In genomic region chr17:49746791-49747490, GRCh38 we compare ENCODE assay signal across 10 cellular contexts. TPM values are rescaled to one million over a fixed set of nuclear protein-coding genes. Genes with fewer than 3 reads are reported as not detected.
DNase-seq lines count a peak whose midpoint lies in the region; ATAC-seq and TF ChIP-seq lines count a peak whose summit lies in the region.
"Had no signal": no experiment of that assay in that cellular context is flagged by ENCODE, and none has a peak within 500 bp of the region (broad histone marks: within the 10 kb centered on the region; RNA-seq: fewer than 3 reads in every experiment).

No MANE protein-coding gene starts in this region.

- H3K27ac Mint-ChIP-seq in glutamatergic neuron (ENCODE audit: unreplicated experiment), result no peak overlapping the region
- H3K27ac Mint-ChIP-seq: neural progenitor cell had no signal

- peaks cover 14% of the 10 kb centered on the region for H3K4me1 Mint-ChIP-seq in glutamatergic neuron (ENCODE audit: low read depth, unreplicated experiment)
- H3K4me1 Mint-ChIP-seq: neural progenitor cell had no signal

- H3K27me3 Mint-ChIP-seq in glutamatergic neuron (ENCODE audit: unreplicated experiment), result no peaks in the 10 kb centered on the region

- peaks cover 0 to 81% (median 28%) of the 10 kb centered on the region in 12 donors for H3K4me1 ChIP-seq in heart left ventricle
- H3K4me1 ChIP-seq: neural progenitor cell had no signal

- intact Hi-C loops in heart left ventricle (cut with DNase I), result no loop called here

- H3K4me3 ChIP-seq in heart left ventricle, result peak overlapping the region in 1 of 12 donors; percentile 13
- H3K4me3 ChIP-seq: neural progenitor cell had no signal

- H3K36me3 Mint-ChIP-seq in glutamatergic neuron (ENCODE audit: unreplicated experiment), result no peaks in the 10 kb centered on the region

- DNase-seq in GM13977 (ENCODE audit: low spot score) (peak; percentile 51), glutamatergic neuron (no peak), HCEC 1CT (no peak), dermis blood vessel endothelial cell (no peak), heart left ventricle (no peak), medulla oblongata (ENCODE audit: extremely low spot score) (no peak)
- DNase-seq: amygdala had no signal

- H3K36me3 ChIP-seq in heart left ventricle, result peaks cover 0 to 6% (median 0%) of the 10 kb centered on the region in 9 donors
- H3K36me3 ChIP-seq: neural progenitor cell had no signal

- TF ChIP-seq POLR2A in heart left ventricle (IDR thresholded peaks at IDR 0.05), result no peak

- peak overlapping the region in 5 of 12 donors; percentile 1 to 76 (median 6) for H3K27ac ChIP-seq in heart left ventricle
- H3K27ac ChIP-seq: neural progenitor cell had no signal

- 63 to 77% (median 70%) methylated on average over 5 of the region's 5 CpGs for WGBS in heart left ventricle, 4 donors

- H3K9me3 Mint-ChIP-seq in glutamatergic neuron (ENCODE audit: unreplicated experiment), result peaks cover 1% of the 10 kb centered on the region
- H3K9me3 Mint-ChIP-seq: neural progenitor cell had no signal

- no peaks in the 10 kb centered on the region for H3K9me3 ChIP-seq in heart left ventricle

- ATAC-seq in GM21381 (IDR thresholded peaks at IDR 0.05; ENCODE audit: unreplicated experiment), result peak; percentile 60
- ATAC-seq in HG03565 (IDR thresholded peaks at IDR 0.05; ENCODE audit: unreplicated experiment), result peak; percentile 45
- ATAC-seq in heart left ventricle, result no peak

- TF ChIP-seq CTCF in GM13977 (IDR thresholded peaks at IDR 0.05; ENCODE audit: extremely low read depth, insufficient read depth, missing control alignments) (no peak), glutamatergic neuron (IDR thresholded peaks at IDR 0.05; ENCODE audit: partially characterized antibody, unreplicated experiment) (no peak), heart left ventricle (IDR thresholded peaks at IDR 0.05) (no peak)

- in situ Hi-C loops in GM13977 (cut with MboI; ENCODE audit: low pct_unique_long_range_greater_than_20kb, low sequenced_read_pairs, unreplicated experiment), result no loop called here

- peak overlapping the region; percentile 57 for H3K4me3 Mint-ChIP-seq in glutamatergic neuron (ENCODE audit: unreplicated experiment)
- H3K4me3 Mint-ChIP-seq: neural progenitor cell had no signal

- H3K27me3 ChIP-seq in heart left ventricle, result no peaks in the 10 kb centered on the region
- H3K27me3 ChIP-seq: neural progenitor cell had no signal

RNA-seq across cellular contexts. Expression of gene FAM117A, which starts 17.0 kb away (rescaled TPM):
- 11.9 TPM for total RNA-seq in glutamatergic neuron (ENCODE audit: unreplicated experiment)
- 15.5 and 25.4 TPM in 2 replicates for total RNA-seq in dermis blood vessel endothelial cell
- total RNA-seq in heart left ventricle, result 10 to 100 TPM in 6 of 9 donors, 1 to 10 TPM in 3; 5.9 to 18.5 (median 14.9) TPM
- polyA plus RNA-seq in heart left ventricle, result 1 to 10 TPM; 5.2 to 7.1 TPM

RNA-seq across cellular contexts. Expression of gene SLC35B1, which starts 39.2 kb away (rescaled TPM):
- 123 TPM for total RNA-seq in glutamatergic neuron (ENCODE audit: unreplicated experiment)
- total RNA-seq in dermis blood vessel endothelial cell, result 56.9 and 58.9 TPM in 2 replicates
- total RNA-seq in heart left ventricle, result 10 to 100 TPM; 61.0 to 93.4 (median 66.2) TPM
- 100 to 1,000 TPM in 1 of 2 donors, 10 to 100 TPM in 1; 50.3 to 137 TPM for polyA plus RNA-seq in heart left ventricle

RNA-seq across cellular contexts. Expression of gene KAT7, which starts 41.5 kb away (rescaled TPM):
- total RNA-seq in glutamatergic neuron (ENCODE audit: unreplicated experiment) (65.7 TPM), dermis blood vessel endothelial cell (88.0 and 133 TPM in 2 replicates), heart left ventricle (10 to 100 TPM; 34.3 to 80.9 (median 56.0) TPM)
- 10 to 100 TPM; 10.1 to 27.3 TPM for polyA plus RNA-seq in heart left ventricle

Comparison
In these comparisons a context has a peak if more than half of its experiments do, and no peak if none do; other contexts are left out.
1. ATAC-seq: peak in GM21381 (single experiment) and HG03565 (single experiment); none in heart left ventricle (0 of 4).